16 cellular contexts compared by ENCODE assay signal in the genomic region with DNA sequence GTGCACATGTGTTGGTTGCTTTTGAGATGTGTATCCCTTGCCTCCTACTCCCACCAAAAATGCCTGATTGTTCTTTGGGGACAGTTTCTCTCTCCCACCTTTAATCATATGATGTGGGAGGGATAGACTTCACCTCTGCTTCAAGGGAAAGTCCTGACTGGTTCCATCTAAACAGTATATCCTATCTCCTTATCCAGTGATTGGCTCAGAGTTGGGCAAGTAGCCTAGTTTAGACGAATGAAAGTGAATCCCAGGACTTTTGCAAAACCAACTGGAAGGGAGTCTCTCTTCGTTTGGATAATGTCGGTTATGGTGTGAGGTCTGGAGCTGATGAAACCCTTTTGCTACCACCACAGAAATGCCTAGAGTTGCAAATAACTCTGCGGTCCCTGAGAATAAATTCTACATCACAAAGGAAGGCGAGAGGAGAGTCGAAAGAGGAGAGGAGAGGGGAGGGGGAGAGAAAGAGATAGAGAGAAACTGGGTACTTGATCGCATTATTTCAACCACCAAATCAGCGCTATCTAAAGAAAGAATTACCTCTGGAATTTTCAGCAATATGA.
A peak's percentile ranks its signal among the peaks of the same experiment; 100 is the strongest.
DNase-seq lines count a peak whose midpoint lies in the region; ATAC-seq and TF ChIP-seq lines count a peak whose summit lies in the region.
"Had no signal": no experiment of that assay in that cellular context is flagged by ENCODE, and none has a peak within 500 bp of the region (broad histone marks: within the 10 kb centered on the region; RNA-seq: fewer than 3 reads in every experiment).

No MANE protein-coding gene starts in this region.

- no peak for TF ChIP-seq EP300 in esophagus muscularis mucosa (IDR thresholded peaks at IDR 0.05)

- H3K4me1 Mint-ChIP-seq in activated naive CD8-positive, alpha-beta T cell treated with anti-CD3 and anti-CD28 coated beads, Interleukin-2, amount 50 U/mL, for 24 hours: no peaks in the 10 kb centered on the region
- H3K4me1 Mint-ChIP-seq: CD14-positive monocyte had no signal

- TF ChIP-seq POLR2A in esophagus muscularis mucosa (IDR thresholded peaks at IDR 0.05; ENCODE audit: low read depth): no peak

- 0 out of 2 replicates have a peak overlapping the region, but pooled peaks have one; percentile 24 for H3K27ac ChIP-seq in HUES6 (ENCODE audit: low read depth, low read length)
- H3K27ac ChIP-seq in esophagus muscularis mucosa (replicated peaks in 1 of 4): no peak overlapping the region
- H3K27ac ChIP-seq: 22Rv1, GM23248 had no signal

- no peaks in the 10 kb centered on the region for H3K9me3 ChIP-seq in ES-I3 (ENCODE audit: control insufficient read depth, insufficient read depth, low read length)
- H3K9me3 ChIP-seq in HUES6 (ENCODE audit: control insufficient read depth, insufficient read depth, low read depth, low read length): no peaks in the 10 kb centered on the region
- H3K9me3 ChIP-seq in esophagus muscularis mucosa: no peaks in the 10 kb centered on the region

- no peaks in the 10 kb centered on the region for H3K27me3 Mint-ChIP-seq in activated naive CD8-positive, alpha-beta T cell treated with anti-CD3 and anti-CD28 coated beads, Interleukin-2, amount 50 U/mL, for 24 hours

- H3K4me3 ChIP-seq in HUES6 (ENCODE audit: low read depth, low read length) (peak overlapping the region; percentile 20; the same call in 1 of the 2 replicates), esophagus muscularis mucosa (no peak overlapping the region)
- H3K4me3 ChIP-seq: GM23248 had no signal

- WGBS in esophagus muscularis mucosa: 67% methylated on average over 8 of the region's 8 CpGs

- H3K9me3 Mint-ChIP-seq in activated naive CD8-positive, alpha-beta T cell treated with anti-CD3 and anti-CD28 coated beads, Interleukin-2, amount 50 U/mL, for 24 hours: peaks cover 3% of the 10 kb centered on the region
- H3K9me3 Mint-ChIP-seq: CD8-positive, alpha-beta T cell had no signal

- intact Hi-C loops in esophagus muscularis mucosa (cut with DNase I): no loop called here

- peak; percentile 31 for DNase-seq in esophagus muscularis mucosa (ENCODE audit: extremely low spot score)
- peak; percentile 32 for DNase-seq in iPS-NIHi11 (ENCODE audit: low spot score)
- no peak for DNase-seq in activated naive CD8-positive, alpha-beta T cell treated with anti-CD3 and anti-CD28 coated beads, Interleukin-2, amount 50 U/mL, for 24 hours
- no peak for DNase-seq in GM19240 (ENCODE audit: insufficient read length, low spot score)
- DNase-seq in stimulated activated CD4-positive, alpha-beta T cell treated with anti-CD3 and anti-CD28 coated beads, Interleukin-4, amount 100 ng/mL, for 4 hours: no peak
- DNase-seq: CD8-positive, alpha-beta T cell; COR-L47; DND-41; GF-D8; GM23248 had no signal

- H3K27ac Mint-ChIP-seq in activated naive CD8-positive, alpha-beta T cell treated with anti-CD3 and anti-CD28 coated beads, Interleukin-2, amount 50 U/mL, for 24 hours: no peak overlapping the region
- H3K27ac Mint-ChIP-seq: CD14-positive monocyte; CD8-positive, alpha-beta T cell had no signal

- peak overlapping the region; percentile 22; the same call in 1 of the 2 replicates for H3K9ac ChIP-seq in ES-I3 (ENCODE audit: low read depth, low read length)
- H3K9ac ChIP-seq in HUES6 (ENCODE audit: low read length): no peak overlapping the region
- H3K9ac ChIP-seq: GM23248 had no signal

- H3K4me1 ChIP-seq in ES-I3 (ENCODE audit: insufficient read depth, low read length) (peaks cover 8% of the 10 kb centered on the region), HUES6 (ENCODE audit: control insufficient read depth, insufficient read depth, low read length) (peaks cover 12% of the 10 kb centered on the region; the same call in 1 of the 2 replicates), esophagus muscularis mucosa (no peaks in the 10 kb centered on the region)

- H3K36me3 Mint-ChIP-seq in activated naive CD8-positive, alpha-beta T cell treated with anti-CD3 and anti-CD28 coated beads, Interleukin-2, amount 50 U/mL, for 24 hours (ENCODE audit: low read depth): no peaks in the 10 kb centered on the region
- H3K36me3 Mint-ChIP-seq: CD14-positive monocyte; CD8-positive, alpha-beta T cell had no signal

- H3K27me3 ChIP-seq in HUES6 (ENCODE audit: control insufficient read depth, insufficient read depth, low read length): no peaks in the 10 kb centered on the region
- H3K27me3 ChIP-seq in esophagus muscularis mucosa: peaks cover 0 to 6% (median 0%) of the 10 kb centered on the region in 4 donors

- TF ChIP-seq CTCF in esophagus muscularis mucosa (IDR thresholded peaks at IDR 0.05): no peak

- no peak overlapping the region for H3K4me3 Mint-ChIP-seq in activated naive CD8-positive, alpha-beta T cell treated with anti-CD3 and anti-CD28 coated beads, Interleukin-2, amount 50 U/mL, for 24 hours
- H3K4me3 Mint-ChIP-seq: CD14-positive monocyte; CD8-positive, alpha-beta T cell had no signal

- no peaks in the 10 kb centered on the region for H3K36me3 ChIP-seq in ES-I3 (ENCODE audit: insufficient read depth, low read length)
- H3K36me3 ChIP-seq in HUES6 (ENCODE audit: control insufficient read depth, insufficient read depth, low read length): no peaks in the 10 kb centered on the region
- H3K36me3 ChIP-seq in esophagus muscularis mucosa: no peaks in the 10 kb centered on the region

- ATAC-seq in activated naive CD8-positive, alpha-beta T cell treated with anti-CD3 and anti-CD28 coated beads, Interleukin-2, amount 50 U/mL, for 24 hours: no peak
- ATAC-seq in GM21526 (IDR thresholded peaks at IDR 0.05; ENCODE audit: low FRiP score, unreplicated experiment): no peak
- ATAC-seq: CD8-positive, alpha-beta T cell; HCT116 had no signal

Comparison
In these comparisons a context has a peak if more than half of its experiments do, and no peak if none do; other contexts are left out.
1. DNase-seq: peak in esophagus muscularis mucosa (single experiment) and iPS-NIHi11 (single experiment); none in activated naive CD8-positive, alpha-beta T cell treated with anti-CD3 and anti-CD28 coated beads, Interleukin-2, amount 50 U/mL, for 24 hours (single experiment), GM19240 (single experiment) and stimulated activated CD4-positive, alpha-beta T cell treated with anti-CD3 and anti-CD28 coated beads, Interleukin-4, amount 100 ng/mL, for 4 hours (0 of 2).